Comparison of ENCODE assay signal across 8 cellular contexts in genomic region chr12:120193286-120193685, GRCh38. TPM values are rescaled to one million over a fixed set of nuclear protein-coding genes. Genes with fewer than 3 reads are reported as not detected.
DNase-seq lines count a peak whose midpoint lies in the region; ATAC-seq and TF ChIP-seq lines count a peak whose summit lies in the region.
"Not testable (repeated sequence)": the region's sequence is repeated elsewhere in the genome, so short reads cannot be mapped to it uniquely, and the experiment has no call there.

No MANE protein-coding gene starts in this region.

- not testable (repeated sequence) for TF ChIP-seq POLR2A in right lobe of liver (IDR thresholded peaks at IDR 0.05)

- not testable (repeated sequence) for H3K9me3 ChIP-seq in DOHH2 (ENCODE audit: control insufficient read depth, insufficient read depth, low read length); ascending aorta; right lobe of liver; parathyroid adenoma (ENCODE audit: control insufficient read depth, low read length); upper lobe of right lung

- H3K36me3 ChIP-seq in DOHH2 (ENCODE audit: control insufficient read depth, low read length) = peaks cover 74% of the 10 kb centered on the region
- peaks cover 24 to 47% of the 10 kb centered on the region in 2 donors for H3K36me3 ChIP-seq in ascending aorta
- peaks cover 0 to 43% (median 23%) of the 10 kb centered on the region in 4 donors for H3K36me3 ChIP-seq in right lobe of liver
- H3K36me3 ChIP-seq in parathyroid adenoma (ENCODE audit: control insufficient read depth, insufficient read depth, low read length) = not testable (repeated sequence)
- H3K36me3 ChIP-seq in upper lobe of right lung = peaks cover 47% of the 10 kb centered on the region

- H3K4me3 ChIP-seq in DOHH2 (ENCODE audit: low read length) (peak overlapping the region; percentile 91), LNCaP clone FGC (ENCODE audit: low read depth, low read length) (peak overlapping the region; percentile 93), WI38 (ENCODE audit: low read depth, low read length) (peak overlapping the region; percentile 77), ascending aorta (peak overlapping the region; percentile 72 to 82), epithelial cell of proximal tubule (ENCODE audit: low read depth, low read length) (peak overlapping the region; percentile 95), right lobe of liver (peak overlapping the region in 2 of 3 donors; percentile 93 to 99), parathyroid adenoma (ENCODE audit: low read depth, low read length) (peak overlapping the region; percentile 90), upper lobe of right lung (peak overlapping the region; percentile 99)

- H4K20me1 ChIP-seq in DOHH2 (ENCODE audit: control insufficient read depth, insufficient read depth, low read depth, low read length) = not testable (repeated sequence)

- H3K27me3 ChIP-seq in DOHH2 (ENCODE audit: control insufficient read depth, low read length); ascending aorta; right lobe of liver; parathyroid adenoma (ENCODE audit: control insufficient read depth, insufficient read depth, low read length); upper lobe of right lung: not testable (repeated sequence)

- H3K4me2 ChIP-seq in DOHH2 (ENCODE audit: low read length) (peak overlapping the region; percentile 99), parathyroid adenoma (ENCODE audit: low read length) (peak overlapping the region; percentile 74)

- H3K9me2 ChIP-seq in DOHH2 (replicated peaks; ENCODE audit: control insufficient read depth, low read length) = not testable (repeated sequence)

- H3K79me2 ChIP-seq in DOHH2 (ENCODE audit: control insufficient read depth, low read length) = peaks cover 93% of the 10 kb centered on the region
- H3K79me2 ChIP-seq in parathyroid adenoma = peaks cover 38% of the 10 kb centered on the region

- 86% methylated on average over 8 of the region's 8 CpGs for WGBS in right lobe of liver (ENCODE audit: insufficient coverage, low coverage, low lambda C conversion rate, missing lambda C conversion rate)

- not testable (repeated sequence) for H3K27ac ChIP-seq in DOHH2 (ENCODE audit: low read depth, low read length); ascending aorta; right lobe of liver; parathyroid adenoma; upper lobe of right lung

- intact Hi-C loops in ascending aorta (cut with DNase I); right lobe of liver (cut with DNase I); upper lobe of right lung (cut with DNase I): not testable (repeated sequence)

- H2AFZ ChIP-seq in parathyroid adenoma = not testable (repeated sequence)

- not testable (repeated sequence) for ATAC-seq in right lobe of liver, upper lobe of right lung

- H3K4me1 ChIP-seq in DOHH2 (ENCODE audit: control insufficient read depth, low read length) (peaks cover 63% of the 10 kb centered on the region), ascending aorta (peaks cover 6 to 19% of the 10 kb centered on the region in 2 donors), right lobe of liver (peaks cover 0 to 21% (median 8%) of the 10 kb centered on the region in 4 donors), parathyroid adenoma (peaks cover 12% of the 10 kb centered on the region), upper lobe of right lung (peaks cover 29% of the 10 kb centered on the region)

- TF ChIP-seq CTCF in DOHH2 (IDR thresholded peaks at IDR 0.05; ENCODE audit: low read depth, low read length, poor library complexity, severe bottlenecking); LNCaP clone FGC (IDR thresholded peaks at IDR 0.05; ENCODE audit: control insufficient read depth, extremely low read depth, insufficient read depth); WI38 (IDR thresholded peaks at IDR 0.05; ENCODE audit: low read depth, low read length); ascending aorta (IDR thresholded peaks at IDR 0.05); epithelial cell of proximal tubule (conservative IDR thresholded peaks at IDR 0.05; ENCODE audit: low read depth, low read length); right lobe of liver (IDR thresholded peaks at IDR 0.05); parathyroid adenoma (IDR thresholded peaks at IDR 0.05); upper lobe of right lung (IDR thresholded peaks at IDR 0.05): not testable (repeated sequence)

- DNase-seq in LNCaP clone FGC (ENCODE audit: low read depth); ascending aorta (ENCODE audit: low spot score in 2 of 2); epithelial cell of proximal tubule (ENCODE audit: low read depth); right lobe of liver; upper lobe of right lung: not testable (repeated sequence)

- not testable (repeated sequence) for H3K9ac ChIP-seq in parathyroid adenoma

- H3F3A ChIP-seq in DOHH2 (ENCODE audit: control insufficient read depth, insufficient read depth) = peaks cover 45% of the 10 kb centered on the region

RNA-seq across cellular contexts. Expression of gene GCN1, which starts 1.2 kb away (rescaled TPM):
- 49.0 TPM for total RNA-seq in ascending aorta
- total RNA-seq in epithelial cell of proximal tubule = 73.9 and 79.2 TPM in 2 replicates
- total RNA-seq in right lobe of liver = 10 to 100 TPM; 29.9 to 62.8 (median 39.4) TPM
- total RNA-seq in upper lobe of right lung = 77.2 TPM

RNA-seq across cellular contexts. Expression of gene RPLP0, which starts 7.6 kb away (rescaled TPM):
- total RNA-seq in ascending aorta (2,244 TPM), epithelial cell of proximal tubule (3,816 and 4,725 TPM in 2 replicates), right lobe of liver (1,000 to 10,000 TPM in 2 of 6 experiments, 100 to 1,000 TPM in 4; 549 to 1,070 (median 665) TPM), upper lobe of right lung (1,192 TPM)
